In genomic region chr16:11183951-11184350, GRCh38 we compare ENCODE assay signal across 19 cellular contexts.
DNase-seq lines count a peak whose midpoint lies in the region; ATAC-seq, FAIRE-seq and TF ChIP-seq lines count a peak whose summit lies in the region.
"Had no signal": no experiment of that assay in that cellular context is flagged by ENCODE, and none has a peak within 500 bp of the region (broad histone marks: within the 10 kb centered on the region; RNA-seq: fewer than 3 reads in every experiment).

No MANE protein-coding gene starts in this region.

- POLR2A ChIA-PET in HepG2 (lab: Yijun Ruan, JAX) (interaction anchor here (0.9 kb wide), 1 partner anchor 71 kb away, joined by 3 read pairs; no protein-coding TSS in a partner anchor), WTC11 (lab: Charles Lee) (interaction anchor here (1.0 kb wide), 1 partner anchor 72 kb away, joined by 3 read pairs; the partner anchor contains the start of gene SOCS1)

- peak overlapping the region; percentile 31; the same call in 1 of the 2 replicates for H3K27ac Mint-ChIP-seq in WTC11
- peak overlapping the region; percentile 20 for H3K27ac Mint-ChIP-seq in endodermal cell

- no peak overlapping the region for H2AFZ ChIP-seq in HepG2 (ENCODE audit: low read length)
- H2AFZ ChIP-seq in mammary epithelial cell (ENCODE audit: low read depth, low read length): no peak overlapping the region

- no peak for DNase-seq in HepG2 (ENCODE audit: low spot score)
- DNase-seq in right lobe of liver: no peak
- no peak for DNase-seq in WTC11 (ENCODE audit: low spot score)
- no peak for DNase-seq in endodermal cell
- DNase-seq in mammary epithelial cell: no peak
- DNase-seq in NCI-H1092 treated with DMSO at 0.1 percent for 48 hours (lab: John Stamatoyannopoulos, UW): no peak
- DNase-seq: activated CD8-positive, alpha-beta memory T cell treated with anti-CD3 and anti-CD28 coated beads, Interleukin-2, amount 50 U/mL, for 48 hours; activated naive CD4-positive, alpha-beta T cell; effector CD8-positive, alpha-beta T cell; NCI-H1092; NCI-H510A; stimulated activated CD4-positive, alpha-beta T cell treated with anti-CD3 and anti-CD28 coated beads, Interleukin-1b, Interleukin-23, amount 100 ng/mL, for 48 hours; stimulated activated naive CD8-positive, alpha-beta T cell treated with anti-CD3 and anti-CD28 coated beads, Interleukin-15, amount 100 ng/mL, for 72 hours; T1000; transverse colon had no signal

- peak; percentile 19; the same call in 2 of the 3 replicates for ATAC-seq in HepG2
- no peak for ATAC-seq in right lobe of liver
- no peak for ATAC-seq in WTC11
- ATAC-seq in GM21619 (IDR thresholded peaks at IDR 0.05; ENCODE audit: unreplicated experiment): no peak

- H3K79me2 ChIP-seq in HepG2 (ENCODE audit: insufficient read depth, low read length) (no peaks in the 10 kb centered on the region), mammary epithelial cell (ENCODE audit: insufficient read depth, low read length) (no peaks in the 10 kb centered on the region)

- H3K27me3 ChIP-seq in HepG2 (ENCODE audit: control insufficient read depth in 1 of 2, insufficient read depth in 2 of 2, low read length in 2 of 2) (peaks cover 10 to 24% of the 10 kb centered on the region in 2 experiments), right lobe of liver (no peaks in the 10 kb centered on the region), endodermal cell (ENCODE audit: control insufficient read depth, insufficient read depth, low read length, poor library complexity, severe bottlenecking) (no peaks in the 10 kb centered on the region), mammary epithelial cell (ENCODE audit: insufficient read depth, low read length) (no peaks in the 10 kb centered on the region)
- H3K27me3 ChIP-seq: ascending aorta, esophagus muscularis mucosa, transverse colon had no signal

- H3K4me2 ChIP-seq in HepG2 (ENCODE audit: low read depth, low read length) (no peak overlapping the region), mammary epithelial cell (ENCODE audit: insufficient read depth, low read depth, low read length) (no peak overlapping the region)

- H3K4me3 ChIP-seq in HepG2 (replicated peaks in 1 of 3; ENCODE audit: insufficient read depth in 1 of 3, low read depth in 2 of 3, low read length in 3 of 3) (no peak overlapping the region), right lobe of liver (no peak overlapping the region), endodermal cell (ENCODE audit: low read length) (no peak overlapping the region), mammary epithelial cell (replicated peaks in 1 of 3; ENCODE audit: insufficient read depth in 1 of 3, low read depth in 2 of 3, low read length in 3 of 3) (no peak overlapping the region)
- H3K4me3 ChIP-seq: ascending aorta, esophagus muscularis mucosa, transverse colon had no signal

- peaks cover 25% of the 10 kb centered on the region for H3K4me1 Mint-ChIP-seq in WTC11
- peaks cover 9% of the 10 kb centered on the region for H3K4me1 Mint-ChIP-seq in endodermal cell

- in situ Hi-C loops in HepG2 (cut with HindIII; ENCODE audit: extremely low pct_ligation_motif_present, low pct_unique_long_range_greater_than_20kb) (no loop called here), mammary epithelial cell (cut with MboI; ENCODE audit: low sequenced_read_pairs in 2 of 2) (no loop called here)

- intact Hi-C loops in HepG2 (cut with micrococcal nuclease; ENCODE audit: unreplicated experiment) (no loop called here), right lobe of liver (cut with DNase I) (no loop called here), mammary epithelial cell (cut with micrococcal nuclease) (loop anchor here (5.0 kb wide), 2 partner anchors 73 to 212 kb away; partner anchors contain the start of gene SOCS1)

- TF ChIP-seq RAD21 in HepG2 (CRISPR knock-in tag; IDR thresholded peaks at IDR 0.05): no peak

- H3K36me3 ChIP-seq in HepG2 (replicated peaks in 1 of 2; ENCODE audit: control insufficient read depth in 1 of 2, insufficient read depth in 2 of 2, low read length in 2 of 2): no peaks in the 10 kb centered on the region
- no peaks in the 10 kb centered on the region for H3K36me3 ChIP-seq in right lobe of liver
- H3K36me3 ChIP-seq in endodermal cell (ENCODE audit: control insufficient read depth, insufficient read depth, low read length): no peaks in the 10 kb centered on the region
- H3K36me3 ChIP-seq in mammary epithelial cell (ENCODE audit: insufficient read depth, low read length): no peaks in the 10 kb centered on the region
- H3K36me3 ChIP-seq: ascending aorta had no signal

- H3K36me3 Mint-ChIP-seq in WTC11: no peaks in the 10 kb centered on the region
- H3K36me3 Mint-ChIP-seq in endodermal cell (ENCODE audit: low read depth): peaks cover 3% of the 10 kb centered on the region

- dilution Hi-C loops in mammary epithelial cell (cut with HindIII; ENCODE audit: low sequenced_read_pairs): no loop called here

- no peak for TF ChIP-seq CTCF in HepG2 (CRISPR knock-in tag; IDR thresholded peaks at IDR 0.05)
- TF ChIP-seq CTCF in right lobe of liver (IDR thresholded peaks at IDR 0.05): no peak
- no peak for TF ChIP-seq CTCF in WTC11 (IDR thresholded peaks at IDR 0.05)
- TF ChIP-seq CTCF in endodermal cell (conservative IDR thresholded peaks at IDR 0.05): peak; percentile 31
- TF ChIP-seq CTCF in mammary epithelial cell (conservative IDR thresholded peaks at IDR 0.05 in 1 of 2, IDR thresholded peaks at IDR 0.05 in 1 of 2; ENCODE audit: extremely low read depth in 1 of 2, insufficient read depth in 1 of 2, low read depth in 1 of 2, low read length in 2 of 2): no peak

- H3K27me3 Mint-ChIP-seq in WTC11 (ENCODE audit: low read depth) (no peaks in the 10 kb centered on the region), endodermal cell (ENCODE audit: insufficient read depth) (no peaks in the 10 kb centered on the region)
- H3K27me3 Mint-ChIP-seq: stimulated activated naive CD8-positive, alpha-beta T cell treated with anti-CD3 and anti-CD28 coated beads, Interleukin-15, amount 100 ng/mL, for 72 hours had no signal

- BruUV-seq in HepG2 (replicated peaks; lab: Mats Ljungman, UMichigan) (no TSS peak), mammary epithelial cell (replicated peaks; lab: Mats Ljungman, UMichigan) (no TSS peak)

- CTCF ChIA-PET in HepG2 (lab: Yijun Ruan, JAX; ENCODE audit: low intra/inter-chr PET ratio, low total read pairs) (no interaction called here), WTC11 (lab: Charles Lee) (interaction anchor here (0.7 to 2.6 kb wide), 7 partner anchors 16 to 230 kb away, joined by 3 to 11 read pairs (median 5); no protein-coding TSS in a partner anchor), mammary epithelial cell (lab: Charles Lee; ENCODE audit: low non-redundant PET) (no interaction called here)

- H3K9ac ChIP-seq in HepG2 (ENCODE audit: insufficient read depth, low read depth, low read length) (no peak overlapping the region), endodermal cell (ENCODE audit: extremely low read depth, low read length, poor library complexity, severe bottlenecking) (no peak overlapping the region), mammary epithelial cell (ENCODE audit: insufficient read depth, low read length) (no peak overlapping the region)

- H3K27ac ChIP-seq in HepG2 (ENCODE audit: extremely low read length, insufficient read depth, low read length) (no peak overlapping the region), right lobe of liver (no peak overlapping the region), endodermal cell (ENCODE audit: low read depth, low read length) (no peak overlapping the region), mammary epithelial cell (ENCODE audit: insufficient read depth, low read depth, low read length) (no peak overlapping the region)
- H3K27ac ChIP-seq: ascending aorta, esophagus muscularis mucosa, transverse colon had no signal

- no peak for FAIRE-seq in HepG2 (lab: Jason Lieb, UNC)

- TF ChIP-seq POLR2A in HepG2 (IDR thresholded peaks at IDR 0.05; ENCODE audit: insufficient read depth in 1 of 2, low read depth in 2 of 2, low read length in 2 of 2) (no peak), right lobe of liver (IDR thresholded peaks at IDR 0.05) (no peak)

- H3K4me1 ChIP-seq in HepG2 (ENCODE audit: insufficient read depth, low read length) (peaks cover 11% of the 10 kb centered on the region), right lobe of liver (no peaks in the 10 kb centered on the region), endodermal cell (ENCODE audit: control insufficient read depth, insufficient read depth, low read length) (no peaks in the 10 kb centered on the region), mammary epithelial cell (ENCODE audit: insufficient read depth, low read length) (peaks cover 26% of the 10 kb centered on the region)
- H3K4me1 ChIP-seq: transverse colon had no signal

- no peaks in the 10 kb centered on the region for H3K9me3 Mint-ChIP-seq in WTC11
- no peaks in the 10 kb centered on the region for H3K9me3 Mint-ChIP-seq in endodermal cell
- H3K9me3 Mint-ChIP-seq: nephron; stimulated activated naive CD8-positive, alpha-beta T cell treated with anti-CD3 and anti-CD28 coated beads, Interleukin-15, amount 100 ng/mL, for 72 hours had no signal

- H3K4me3 Mint-ChIP-seq in WTC11 (no peak overlapping the region), endodermal cell (no peak overlapping the region)
- H3K4me3 Mint-ChIP-seq: nephron had no signal

- TF ChIP-seq EP300 in HepG2 (IDR thresholded peaks at IDR 0.05; ENCODE audit: low read depth in 2 of 2, low read length in 2 of 2) (no peak), HepG2 (CRISPR knock-in tag; IDR thresholded peaks at IDR 0.05; ENCODE audit: borderline replicate concordance) (no peak)

- H4K20me1 ChIP-seq in HepG2 (ENCODE audit: insufficient read depth, low read length) (no peaks in the 10 kb centered on the region; the same call in 1 of the 2 replicates), mammary epithelial cell (ENCODE audit: insufficient read depth, low read length) (no peaks in the 10 kb centered on the region)

- 85% methylated on average over 10 of the region's 10 CpGs for WGBS in HepG2 (ENCODE audit: low lambda C conversion rate)
- 97% methylated on average over 10 of the region's 10 CpGs for WGBS in right lobe of liver (ENCODE audit: insufficient coverage, low coverage, low lambda C conversion rate, missing lambda C conversion rate)
- WGBS in endodermal cell (ENCODE audit: insufficient coverage in 1 of 2, insufficient read length in 1 of 2), 2 experiments: 88 to 91% methylated on average over 7 to 10 of the region's 10 CpGs
- WGBS in mammary epithelial cell (ENCODE audit: low coverage, missing lambda C conversion rate): 95% methylated on average over 10 of the region's 10 CpGs

- H3K9me3 ChIP-seq in HepG2 (ENCODE audit: low read length): no peaks in the 10 kb centered on the region
- H3K9me3 ChIP-seq in right lobe of liver: no peaks in the 10 kb centered on the region
- no peaks in the 10 kb centered on the region for H3K9me3 ChIP-seq in endodermal cell (ENCODE audit: control insufficient read depth, low read length)
- H3K9me3 ChIP-seq in mammary epithelial cell (replicated peaks; ENCODE audit: insufficient read depth, low read length): no peaks in the 10 kb centered on the region
- H3K9me3 ChIP-seq: ascending aorta, esophagus muscularis mucosa, transverse colon had no signal

TF ChIP-seq in HepG2, 621 proteins besides CTCF, POLR2A, EP300 and RAD21 (continues in another document):
- 0 out of 2 replicates have a peak, but pooled peaks have one; percentile 3 for TF ChIP-seq ZFY (CRISPR knock-in tag; IDR thresholded peaks at IDR 0.05)
